17 cellular contexts compared by ENCODE assay signal in the genomic region with DNA sequence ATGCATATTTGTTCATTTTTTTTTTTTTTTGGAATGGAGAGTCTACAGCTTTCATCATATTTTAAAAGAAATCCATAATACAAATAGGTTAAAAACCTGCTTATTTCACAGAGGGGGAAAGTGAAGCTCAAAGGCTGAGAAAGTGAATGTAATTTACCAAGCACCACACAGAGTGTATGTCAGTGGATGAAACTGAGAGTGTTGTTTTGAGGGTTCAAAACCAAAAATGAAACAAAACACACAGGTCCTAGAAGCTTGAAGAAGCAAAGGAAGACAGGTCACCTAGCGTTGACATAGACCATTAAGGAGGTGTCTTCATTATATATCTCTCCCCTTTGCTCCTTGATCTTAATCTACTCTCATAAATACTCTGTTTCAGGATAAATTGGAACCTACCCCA. TPM values are rescaled to one million over a fixed set of nuclear protein-coding genes. Genes with fewer than 3 reads are reported as not detected.
DNase-seq lines count a peak whose midpoint lies in the region; ATAC-seq and TF ChIP-seq lines count a peak whose summit lies in the region.
"Had no signal": no experiment of that assay in that cellular context is flagged by ENCODE, and none has a peak within 500 bp of the region (broad histone marks: within the 10 kb centered on the region; RNA-seq: fewer than 3 reads in every experiment).

No MANE protein-coding gene starts in this region.

- no peaks in the 10 kb centered on the region for H3K36me3 ChIP-seq in mucosa of descending colon (ENCODE audit: low read depth)

- intact Hi-C loops in mucosa of descending colon (cut with DNase I, micrococcal nuclease) (no loop called here), left cardiac atrium (cut with DNase I) (no loop called here)

- no peak for TF ChIP-seq CTCF in GM13976 (IDR thresholded peaks at IDR 0.05; ENCODE audit: borderline replicate concordance, control extremely low read depth, extremely low read depth, insufficient read depth, missing control alignments)
- TF ChIP-seq CTCF in mucosa of descending colon (IDR thresholded peaks at IDR 0.05), result no peak

- no peak overlapping the region for H3K4me3 ChIP-seq in mucosa of descending colon
- H3K4me3 ChIP-seq: psoas muscle had no signal

- peak; percentile 89 for ATAC-seq in GM19351 (IDR thresholded peaks at IDR 0.05; ENCODE audit: unreplicated experiment)
- ATAC-seq in HG02571 (IDR thresholded peaks at IDR 0.05; ENCODE audit: unreplicated experiment), result peak; percentile 79
- peak; percentile 88 for ATAC-seq in HG03159 (IDR thresholded peaks at IDR 0.05; ENCODE audit: unreplicated experiment)
- ATAC-seq in mucosa of descending colon, result no peak
- no peak for ATAC-seq in stimulated activated naive CD8-positive, alpha-beta T cell treated with anti-CD3 and anti-CD28 coated beads, Interleukin-15, Interleukin-2, amounts not matched to agents 100 U/mL and 50 U/mL, for 24 hours
- no peak for ATAC-seq in left cardiac atrium
- ATAC-seq: PC-3, psoas muscle had no signal

- no peaks in the 10 kb centered on the region for H3K4me1 ChIP-seq in mucosa of descending colon (ENCODE audit: low read depth)
- H3K4me1 ChIP-seq: psoas muscle had no signal

- in situ Hi-C loops in GM13976 (cut with MboI; ENCODE audit: low sequenced_read_pairs, unreplicated experiment), result no loop called here

- no peaks in the 10 kb centered on the region for H3K9me3 ChIP-seq in mucosa of descending colon
- H3K9me3 ChIP-seq: psoas muscle had no signal

- DNase-seq in GM13976 (ENCODE audit: low spot score) (peak; percentile 22), occipital lobe (lab: John Stamatoyannopoulos, UW) (no peak), mucosa of descending colon (no peak), left cardiac atrium (no peak)
- no peak for DNase-seq in stimulated activated naive CD8-positive, alpha-beta T cell treated with anti-CD3 and anti-CD28 coated beads, Interleukin-15, Interleukin-2, amounts not matched to agents 100 U/mL and 50 U/mL, for 24 hours
- DNase-seq: DMS 273 treated with DMSO at 0.1 percent for 48 hours; Kasumi-1; NCI-H2171; PC-3; psoas muscle; stimulated activated CD4-positive, alpha-beta T cell treated with anti-CD3 and anti-CD28 coated beads, Interleukin-1b, Interleukin-23, amount 100 ng/mL, for 48 hours had no signal

RNA-seq across cellular contexts. Expression of a gene that starts 7.5 kb away (rescaled TPM):
- total RNA-seq in occipital lobe, result not detected
- total RNA-seq in mucosa of descending colon, result not detected
- under 1 TPM in 1 of 2 donors, not detected in 1; 0.21 TPM for total RNA-seq in left cardiac atrium
- total RNA-seq: activated T-helper 1 cell treated with anti-CD3 and anti-CD28 coated beads, Interleukin-12 subunit alpha, Interleukin-12 subunit beta, Interleukin-2, Interleukin-4 antibody, amounts not matched to agents 30 ng/mL and 10 ng/mL and 1 ng/mL, durations not matched to agents 14 hours and 24 hours and 36 hours; astrocyte; fibroblast of villous mesenchyme; PC-3; psoas muscle had no signal

Comparison
In these comparisons a context has a peak if more than half of its experiments do, and no peak if none do; other contexts are left out.
1. ATAC-seq: peak in GM19351 (single experiment), HG02571 (single experiment) and HG03159 (single experiment); none in mucosa of descending colon (single experiment), stimulated activated naive CD8-positive, alpha-beta T cell treated with anti-CD3 and anti-CD28 coated beads, Interleukin-15, Interleukin-2, amounts not matched to agents 100 U/mL and 50 U/mL, for 24 hours (single experiment) and left cardiac atrium (0 of 2).